In the genomic region with DNA sequence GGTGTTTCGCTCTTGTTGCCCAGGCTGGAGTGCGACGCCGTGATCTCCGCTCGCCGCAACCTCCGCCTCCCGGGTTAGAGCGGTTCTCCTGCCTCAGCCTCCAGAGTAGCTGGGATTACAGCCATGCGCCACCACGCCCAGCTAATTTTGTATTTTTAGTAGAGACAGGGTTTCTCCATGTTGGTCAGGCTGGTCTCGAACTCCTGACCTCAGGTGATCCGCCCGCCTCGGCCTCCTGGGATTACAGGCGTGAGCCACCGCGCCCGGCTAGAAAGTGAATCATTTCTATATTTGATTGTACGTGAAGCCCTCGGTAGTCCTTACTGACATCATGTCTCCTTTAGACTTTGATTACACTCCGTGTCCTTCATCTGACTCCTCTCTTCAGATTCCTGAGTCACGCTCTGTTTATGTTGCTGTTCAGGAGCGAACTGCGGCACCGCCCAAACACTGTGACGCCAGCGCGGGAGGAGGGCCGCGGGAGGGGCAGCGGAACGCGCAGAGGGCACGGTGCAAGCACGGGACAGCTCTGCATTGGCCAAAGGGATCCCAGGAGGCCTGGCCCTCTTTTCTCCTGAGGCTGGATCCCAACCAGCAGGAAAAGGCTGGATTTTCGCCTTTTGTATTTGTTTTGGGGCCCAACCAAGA, we compare ENCODE assay signal across 9 cellular contexts. TPM values are rescaled to one million over a fixed set of nuclear protein-coding genes. Genes with fewer than 3 reads are reported as not detected.
A peak's percentile ranks its signal among the peaks of the same experiment; 100 is the strongest.
DNase-seq lines count a peak whose midpoint lies in the region; ATAC-seq and TF ChIP-seq lines count a peak whose summit lies in the region.
"Had no signal": no experiment of that assay in that cellular context is flagged by ENCODE, and none has a peak within 500 bp of the region (broad histone marks: within the 10 kb centered on the region; RNA-seq: fewer than 3 reads in every experiment).

No MANE protein-coding gene starts in this region.

- TF ChIP-seq CTCF in Loucy (conservative IDR thresholded peaks at IDR 0.05; ENCODE audit: low read length) (no peak), natural killer cell (IDR thresholded peaks at IDR 0.05) (no peak)

- peaks cover 0 to 17% of the 10 kb centered on the region in 2 donors for H3K36me3 Mint-ChIP-seq in CD4-positive, alpha-beta memory T cell
- no peaks in the 10 kb centered on the region for H3K36me3 Mint-ChIP-seq in natural killer cell
- H3K36me3 Mint-ChIP-seq in stimulated activated naive B cell treated with anti-CD40 and anti-IgM and Interleukin-4, amounts not matched to agents 10 μg/mL and 1 μg/mL and 100 μg/mL, for 72 hours: no peaks in the 10 kb centered on the region

- no peaks in the 10 kb centered on the region for H3K9me3 ChIP-seq in CD4-positive, alpha-beta memory T cell (ENCODE audit: control insufficient read depth in 1 of 2, low read length in 2 of 2)
- H3K9me3 ChIP-seq in Loucy (ENCODE audit: insufficient read depth, low read depth, low read length) (no peaks in the 10 kb centered on the region), SJSA1 (replicated peaks) (no peaks in the 10 kb centered on the region)

- no peaks in the 10 kb centered on the region for H3K9me3 Mint-ChIP-seq in CD4-positive, alpha-beta memory T cell
- H3K9me3 Mint-ChIP-seq in natural killer cell: no peaks in the 10 kb centered on the region
- no peaks in the 10 kb centered on the region for H3K9me3 Mint-ChIP-seq in stimulated activated naive B cell treated with anti-CD40 and anti-IgM and Interleukin-4, amounts not matched to agents 10 μg/mL and 1 μg/mL and 100 μg/mL, for 72 hours

- peak overlapping the region; percentile 81 for H3K27ac ChIP-seq in CD4-positive, alpha-beta memory T cell (ENCODE audit: low read depth, low read length)
- peak overlapping the region; percentile 97 for H3K27ac ChIP-seq in SJSA1

- H3K4me1 ChIP-seq in CD4-positive, alpha-beta memory T cell (ENCODE audit: insufficient read depth, low read length): peaks cover 32% of the 10 kb centered on the region
- H3K4me1 ChIP-seq in Loucy (ENCODE audit: insufficient read depth, low read length, poor library complexity, severe bottlenecking) (peaks cover 15% of the 10 kb centered on the region), SJSA1 (replicated peaks) (peaks cover 14% of the 10 kb centered on the region; the same call in 1 of the 2 replicates)

- CTCF ChIA-PET in CD4-positive, alpha-beta memory T cell (lab: Charles Lee; ENCODE audit: partially characterized antibody): interaction anchor here (1.1 kb wide), 1 partner anchor 153 kb away, joined by 3 read pairs; no protein-coding TSS in a partner anchor

- peak overlapping the region; percentile 64 for H3K9ac ChIP-seq in Loucy (ENCODE audit: low read depth, low read length, poor library complexity, severe bottlenecking)

- peak overlapping the region; percentile 71 for H3K4me2 ChIP-seq in Loucy (ENCODE audit: low read depth, low read length, poor library complexity, severe bottlenecking)

- peak overlapping the region; percentile 57 to 69 for H3K4me3 ChIP-seq in CD4-positive, alpha-beta memory T cell (ENCODE audit: low read length in 2 of 2)
- peak overlapping the region; percentile 76 for H3K4me3 ChIP-seq in Loucy (ENCODE audit: low read length, poor library complexity, severe bottlenecking)
- H3K4me3 ChIP-seq in SJSA1: peak overlapping the region; percentile 69

- peak; percentile 84 to 94 (median 88) for DNase-seq in CD4-positive, alpha-beta memory T cell
- DNase-seq in SJSA1 (ENCODE audit: low read depth in 1 of 2, low spot score in 2 of 2): peak; percentile 97 to 98
- peak; percentile 50 to 80 (median 62) for DNase-seq in activated naive CD4-positive, alpha-beta T cell (lab: John Stamatoyannopoulos, UW)
- DNase-seq in fibroblast of the conjunctiva (ENCODE audit: low read depth): peak; percentile 95
- DNase-seq in natural killer cell: peak; percentile 88
- peak; percentile 55 for DNase-seq in stimulated activated naive B cell treated with anti-CD40 and anti-IgM and Interleukin-4, amounts not matched to agents 10 μg/mL and 1 μg/mL and 100 μg/mL, for 72 hours

- peak overlapping the region; percentile 93 for H2AFZ ChIP-seq in Loucy (ENCODE audit: low read length)

- H3K9me2 ChIP-seq in Loucy (replicated peaks; ENCODE audit: low read depth, low read length): no peaks in the 10 kb centered on the region

- H3K27ac Mint-ChIP-seq in CD4-positive, alpha-beta memory T cell: peak overlapping the region; percentile 92 to 99 (median 96)
- peak overlapping the region; percentile 91 to 97 for H3K27ac Mint-ChIP-seq in natural killer cell
- peak overlapping the region; percentile 94 for H3K27ac Mint-ChIP-seq in stimulated activated naive B cell treated with anti-CD40 and anti-IgM and Interleukin-4, amounts not matched to agents 10 μg/mL and 1 μg/mL and 100 μg/mL, for 72 hours

- POLR2A ChIA-PET in CD4-positive, alpha-beta memory T cell (lab: Charles Lee; ENCODE audit: partially characterized antibody): interaction anchor here (0.7 to 2.9 kb wide), 10 partner anchors 11 to 1334 kb away, joined by 3 to 18 read pairs (median 6); partner anchors contain the start of genes CLEC2B, MAGOHB and SMIM10L1

- H3K4me3 Mint-ChIP-seq in CD4-positive, alpha-beta memory T cell: peak overlapping the region; percentile 88 to 98 (median 94)
- H3K4me3 Mint-ChIP-seq in natural killer cell: peak overlapping the region; percentile 95
- peak overlapping the region; percentile 94 to 96 for H3K4me3 Mint-ChIP-seq in stimulated activated naive B cell treated with anti-CD40 and anti-IgM and Interleukin-4, amounts not matched to agents 10 μg/mL and 1 μg/mL and 100 μg/mL, for 72 hours

- H3K27me3 ChIP-seq in CD4-positive, alpha-beta memory T cell (ENCODE audit: insufficient read depth, low read length): no peaks in the 10 kb centered on the region
- no peaks in the 10 kb centered on the region for H3K27me3 ChIP-seq in Loucy (ENCODE audit: insufficient read depth, low read length, poor library complexity, severe bottlenecking)
- H3K27me3 ChIP-seq in SJSA1 (replicated peaks): no peaks in the 10 kb centered on the region

- ATAC-seq in GM21576 (IDR thresholded peaks at IDR 0.05; ENCODE audit: unreplicated experiment): peak; percentile 69
- peak; percentile 66 to 85 (median 68) for ATAC-seq in natural killer cell
- ATAC-seq in stimulated activated naive B cell treated with anti-CD40 and anti-IgM and Interleukin-4, amounts not matched to agents 10 μg/mL and 1 μg/mL and 100 μg/mL, for 72 hours (replicated peaks): peak; percentile 77 to 78

- H3K79me2 ChIP-seq in Loucy (ENCODE audit: insufficient read depth, low read length): peaks cover 23% of the 10 kb centered on the region

- peaks cover 19 to 44% (median 25%) of the 10 kb centered on the region in 4 donors for H3K4me1 Mint-ChIP-seq in CD4-positive, alpha-beta memory T cell
- peaks cover 32 to 34% of the 10 kb centered on the region in 2 donors for H3K4me1 Mint-ChIP-seq in natural killer cell
- H3K4me1 Mint-ChIP-seq in stimulated activated naive B cell treated with anti-CD40 and anti-IgM and Interleukin-4, amounts not matched to agents 10 μg/mL and 1 μg/mL and 100 μg/mL, for 72 hours: peaks cover 8 to 28% of the 10 kb centered on the region in 2 donors

- no peaks in the 10 kb centered on the region for H3K36me3 ChIP-seq in CD4-positive, alpha-beta memory T cell (ENCODE audit: insufficient read depth, low read length)
- H3K36me3 ChIP-seq in Loucy (ENCODE audit: insufficient read depth, low read length): no peaks in the 10 kb centered on the region
- no peaks in the 10 kb centered on the region for H3K36me3 ChIP-seq in SJSA1

- H3K27me3 Mint-ChIP-seq in CD4-positive, alpha-beta memory T cell: no peaks in the 10 kb centered on the region
- no peaks in the 10 kb centered on the region for H3K27me3 Mint-ChIP-seq in natural killer cell (ENCODE audit: low read depth in 2 of 2)
- peaks cover 10 to 15% of the 10 kb centered on the region in 2 donors for H3K27me3 Mint-ChIP-seq in stimulated activated naive B cell treated with anti-CD40 and anti-IgM and Interleukin-4, amounts not matched to agents 10 μg/mL and 1 μg/mL and 100 μg/mL, for 72 hours

- no peaks in the 10 kb centered on the region for H4K20me1 ChIP-seq in Loucy (ENCODE audit: insufficient read depth, low read length, poor library complexity, severe bottlenecking)

- intact Hi-C loops in CD4-positive, alpha-beta memory T cell (cut with micrococcal nuclease): loop anchor here (1.0 to 10.0 kb wide), 7 partner anchors 59 to 1967 kb away; partner anchors contain the start of genes CLEC2B and MAGOHB
- intact Hi-C loops in natural killer cell (cut with micrococcal nuclease): loop anchor here (2.0 to 10.0 kb wide), 3 partner anchors 15 to 567 kb away; no protein-coding TSS in a partner anchor

- H3F3A ChIP-seq in Loucy (ENCODE audit: low read depth): no peaks in the 10 kb centered on the region

RNA-seq across cellular contexts. Expression of gene GABARAPL1, which starts 0.6 kb away (rescaled TPM):
- total RNA-seq in CD4-positive, alpha-beta memory T cell: 10 to 100 TPM; 35.3 to 36.3 TPM
- polyA plus RNA-seq in CD4-positive, alpha-beta memory T cell: 10 to 100 TPM; 12.8 to 16.2 TPM
- total RNA-seq in SJSA1 (2014; rRNA removed; shearing (Covaris generic)): 38.0 and 43.7 TPM in 2 replicates
- total RNA-seq in natural killer cell: 100 to 1,000 TPM; 157 to 233 (median 160) TPM

RNA-seq across cellular contexts. Expression of gene TMEM52B, which starts 33.3 kb away (rescaled TPM):
- not detected for total RNA-seq in CD4-positive, alpha-beta memory T cell
- not detected for polyA plus RNA-seq in CD4-positive, alpha-beta memory T cell
- 0.63 and 1.1 TPM in 2 replicates for total RNA-seq in SJSA1 (2014; rRNA removed; shearing (Covaris generic))
- 1 to 10 TPM in 1 of 3 donors, not detected in 2; 1.5 TPM for total RNA-seq in natural killer cell
- total RNA-seq: T-helper 1 cell treated with Interleukin-12 subunit alpha and Interleukin-12 subunit beta and Interleukin-4 antibody, amounts not matched to agents 30 ng/mL and 1 ng/mL, for 36 hours had no signal

RNA-seq across cellular contexts. Expression of gene OLR1, which starts 40.2 kb away (rescaled TPM):
- total RNA-seq in CD4-positive, alpha-beta memory T cell: under 1 TPM in 1 of 2 experiments, not detected in 1; 0.42 TPM
- not detected for polyA plus RNA-seq in CD4-positive, alpha-beta memory T cell
- 18.2 and 32.4 TPM in 2 replicates for total RNA-seq in SJSA1 (2014; rRNA removed; shearing (Covaris generic))
- total RNA-seq in natural killer cell: 1 to 10 TPM in 2 of 3 donors, not detected in 1; 2.3 to 3.1 TPM
- total RNA-seq: T-helper 1 cell treated with Interleukin-12 subunit alpha and Interleukin-12 subunit beta and Interleukin-4 antibody, amounts not matched to agents 30 ng/mL and 1 ng/mL, for 36 hours had no signal

Comparison
In these comparisons a context has a peak if more than half of its experiments do, and no peak if none do; other contexts are left out.
1. Peak in every context shown above with its lines: DNase-seq, ATAC-seq, H3K4me3 ChIP-seq and H3K27ac ChIP-seq.